ENCODE assay signal across 25 cellular contexts in genomic region chr2:8249769-8250168, GRCh38.
"Had no signal": no experiment of that assay in that cellular context is flagged by ENCODE, and none has a peak within 500 bp of the region (broad histone marks: within the 10 kb centered on the region; RNA-seq: fewer than 3 reads in every experiment).

No MANE protein-coding gene starts in this region.

- H3K4me3 Mint-ChIP-seq: dendritic cell treated with granulocyte-macrophage colony-stimulating factor and Interleukin-4, amounts not matched to agents 40 ng/mL and 50 ng/mL, for 4 days; natural killer cell; stimulated activated naive CD8-positive, alpha-beta T cell treated with anti-CD3 and anti-CD28 coated beads, Interleukin-15, amount 100 ng/mL, for 72 hours; type B pancreatic cell had no signal

- DNase-seq: effector CD8-positive, alpha-beta T cell; foreskin melanocyte; glutamatergic neuron; hippocampal formation; islet precursor cell; kidney glomerular epithelial cell; left colon; lower lobe of right lung; natural killer cell; occipital lobe; ovary; retina; stimulated activated CD4-positive, alpha-beta T cell treated with anti-CD3 and anti-CD28 coated beads, Interleukin-12 subunit alpha, Interleukin-12 subunit beta, amount 100 ng/mL, for 4 hours; stimulated activated CD4-positive, alpha-beta T cell treated with anti-CD3 and anti-CD28 coated beads, Interleukin-1b, Interleukin-23, amount 100 ng/mL, for 48 hours; stimulated activated CD4-positive, alpha-beta T cell treated with anti-CD3 and anti-CD28 coated beads, Interleukin-4, amount 100 ng/mL, for 1 hour; stimulated activated CD8-positive, alpha-beta memory T cell treated with anti-CD3 and anti-CD28 coated beads, Interleukin-4, amount 100 ng/mL, for 48 hours; stimulated activated naive CD4-positive, alpha-beta T cell; stimulated activated naive CD8-positive, alpha-beta T cell treated with anti-CD3 and anti-CD28 coated beads, Interleukin-15, amount 100 ng/mL, for 72 hours; thyroid gland had no signal

- H3K27ac ChIP-seq: lower lobe of right lung, ovary, suprapubic skin had no signal

- H3K27ac Mint-ChIP-seq: natural killer cell; stimulated activated naive CD8-positive, alpha-beta T cell treated with anti-CD3 and anti-CD28 coated beads, Interleukin-15, amount 100 ng/mL, for 72 hours; type B pancreatic cell had no signal

- H3K27me3 ChIP-seq: esophagus muscularis mucosa, heart right ventricle, ovary, suprapubic skin, thyroid gland had no signal

- H3K4me2 ChIP-seq: smooth muscle cell had no signal

- H3K9me3 ChIP-seq: esophagus muscularis mucosa, lower lobe of right lung, ovary, suprapubic skin, thyroid gland had no signal

- H3K27me3 Mint-ChIP-seq: dendritic cell treated with granulocyte-macrophage colony-stimulating factor and Interleukin-4, amounts not matched to agents 40 ng/mL and 50 ng/mL, for 4 days; stimulated activated naive CD8-positive, alpha-beta T cell treated with anti-CD3 and anti-CD28 coated beads, Interleukin-15, amount 100 ng/mL, for 72 hours; type B pancreatic cell had no signal

- H3K36me3 ChIP-seq: esophagus muscularis mucosa, heart right ventricle, lower lobe of right lung, ovary, suprapubic skin, thyroid gland had no signal

- H3K4me1 ChIP-seq: lower lobe of right lung, thyroid gland had no signal

- H3K4me3 ChIP-seq: heart right ventricle, lower lobe of right lung, ovary, smooth muscle cell, suprapubic skin, thyroid gland had no signal
